Comparison of ENCODE assay signal across 8 cellular contexts in the genomic region with DNA sequence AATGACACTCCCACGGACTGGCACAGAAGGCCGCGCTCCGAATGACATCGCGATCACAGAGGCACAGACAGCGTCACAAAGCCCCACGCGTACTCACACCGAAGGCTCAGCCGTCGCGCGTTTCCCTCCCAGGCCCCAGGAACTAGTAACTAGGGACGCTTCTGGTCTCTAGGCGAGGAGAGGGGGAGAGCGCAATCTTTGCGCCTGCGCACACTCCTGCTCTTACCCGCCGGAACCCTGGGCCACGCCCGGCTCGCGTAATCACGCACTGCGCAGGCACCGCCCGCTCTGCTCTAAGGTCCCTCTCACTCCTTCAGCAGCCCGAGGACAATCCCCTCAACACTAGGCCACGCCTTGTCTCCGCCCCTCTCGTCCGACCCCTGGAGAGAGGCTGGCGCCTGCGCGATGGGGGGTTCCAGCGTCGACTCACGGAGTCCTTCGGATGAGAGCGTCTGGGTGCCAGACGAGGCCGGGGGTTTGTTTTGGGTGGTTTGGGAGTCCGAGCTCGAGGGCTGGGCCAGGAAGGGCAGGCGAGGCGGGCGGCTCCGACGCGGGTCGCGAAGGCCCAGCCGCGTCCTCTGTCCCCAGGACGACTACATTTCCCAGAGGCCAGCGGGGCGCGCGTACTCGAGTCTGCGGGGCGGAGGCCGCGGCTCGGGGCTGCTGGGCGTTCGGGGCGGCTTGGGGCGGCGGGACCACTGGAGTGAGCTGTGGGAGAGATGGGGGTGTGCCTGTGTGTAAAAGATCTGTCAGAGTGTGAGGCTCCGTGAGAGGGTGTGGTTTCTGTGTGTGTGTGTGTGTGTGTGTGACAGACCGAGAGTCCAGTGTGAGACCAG. TPM values are rescaled to one million over a fixed set of nuclear protein-coding genes. Genes with fewer than 3 reads are reported as not detected.
DNase-seq lines count a peak whose midpoint lies in the region; ATAC-seq, FAIRE-seq and TF ChIP-seq lines count a peak whose summit lies in the region.

A gene (plus strand): TSS at position 410 of the 836 bp plus-strand sequence. CDS start 3,717 bp downstream, outside the sequence.

- POLR2A ChIA-PET in WTC11 (lab: Charles Lee), result no interaction called here

- H3K27ac Mint-ChIP-seq in WTC11, result peak within 1 kb of the TSS; percentile 94

- FAIRE-seq in small intestine (lab: Jason Lieb, UNC), result no peak

- H3K9ac ChIP-seq in iPS-20b (ENCODE audit: low read depth, low read length), result no peak within 1 kb of the TSS

- peaks cover 4% of the 10 kb centered on the region for H3K4me1 Mint-ChIP-seq in WTC11

- H3K36me3 Mint-ChIP-seq in WTC11, result peaks cover 21% of the 10 kb centered on the region

- CTCF ChIA-PET in WTC11 (lab: Charles Lee), result no interaction called here

- peak within 1 kb of the TSS; percentile 95 for H3K27ac ChIP-seq in caudate nucleus (ENCODE audit: low read depth, low read length)
- no peak within 1 kb of the TSS for H3K27ac ChIP-seq in iPS-20b (ENCODE audit: low read length)
- peak within 1 kb of the TSS; percentile 12 to 97 for H3K27ac ChIP-seq in small intestine (ENCODE audit: low read depth in 1 of 2, low read length in 1 of 2)

- DNase-seq in D341Med (ENCODE audit: low spot score), result peak; percentile 99
- DNase-seq in NCI-H1092 (lab: John Stamatoyannopoulos, UW), result peak; percentile 96
- peak; percentile 91 for DNase-seq in WTC11 (ENCODE audit: low spot score)
- peak; percentile 74 to 99 (median 98) for DNase-seq in caudate nucleus (lab: John Stamatoyannopoulos, UW)
- DNase-seq in small intestine, result peak; percentile 87

- TF ChIP-seq CTCF in WTC11 (IDR thresholded peaks at IDR 0.05), result no peak

- H3K9me3 ChIP-seq in iPS-20b (ENCODE audit: insufficient read depth, low read depth, low read length), result peaks cover 92% of the 10 kb centered on the region
- no peaks in the 10 kb centered on the region for H3K9me3 ChIP-seq in small intestine (ENCODE audit: control insufficient read depth, low read depth)

- H3K27me3 Mint-ChIP-seq in WTC11 (ENCODE audit: low read depth), result peaks cover 4% of the 10 kb centered on the region

- peak; percentile 100 for ATAC-seq in WTC11
- no peak for ATAC-seq in GM21825 (IDR thresholded peaks at IDR 0.05; ENCODE audit: unreplicated experiment)
- no peak for ATAC-seq in GM18870 (IDR thresholded peaks at IDR 0.05; ENCODE audit: unreplicated experiment)

- H3K36me3 ChIP-seq in iPS-20b (ENCODE audit: insufficient read depth, low read depth, low read length), result no peaks in the 10 kb centered on the region
- no peaks in the 10 kb centered on the region for H3K36me3 ChIP-seq in small intestine (ENCODE audit: control insufficient read depth in 2 of 2, insufficient read depth in 2 of 2, low read length in 2 of 2)

- no peak within 1 kb of the TSS for H3K4me3 Mint-ChIP-seq in WTC11

- H3K4me3 ChIP-seq in iPS-20b (ENCODE audit: low read length) (peak within 1 kb of the TSS; percentile 14; the same call in 1 of the 2 replicates), small intestine (ENCODE audit: low read depth in 1 of 2, low read length in 2 of 2) (peak within 1 kb of the TSS; percentile 54 to 57)

- peaks cover 50% of the 10 kb centered on the region for H3K9me3 Mint-ChIP-seq in WTC11

- H3K4me1 ChIP-seq in iPS-20b (ENCODE audit: insufficient read depth, low read length), result no peaks in the 10 kb centered on the region
- no peaks in the 10 kb centered on the region for H3K4me1 ChIP-seq in small intestine (ENCODE audit: control insufficient read depth in 2 of 2, insufficient read depth in 1 of 2, low read depth in 1 of 2, low read length in 1 of 2)

- 4 to 8% (median 5%) methylated on average over 74 of the region's 74 CpGs for WGBS in small intestine, 3 donors

- H3K27me3 ChIP-seq in iPS-20b (ENCODE audit: insufficient read depth, low read length) (no peaks in the 10 kb centered on the region), small intestine (ENCODE audit: control insufficient read depth in 2 of 2, insufficient read depth in 2 of 2, low read length in 2 of 2) (no peaks in the 10 kb centered on the region)

TF ChIP-seq in WTC11, 78 proteins besides CTCF, POLR2A, EP300 and RAD21:
- TF ChIP-seq ESRRA (CRISPR knock-in tag; IDR thresholded peaks at IDR 0.05; ENCODE audit: borderline replicate concordance) (no peak), NR3C1 (CRISPR knock-in tag; conservative IDR thresholded peaks at IDR 0.05; ENCODE audit: low read depth) (no peak), SP1 (CRISPR knock-in tag; conservative IDR thresholded peaks at IDR 0.05) (peak; percentile 73), IRF2 (CRISPR knock-in tag; IDR thresholded peaks at IDR 0.05; ENCODE audit: borderline replicate concordance, low read depth) (no peak)
- TF ChIP-seq, protein P1, sequence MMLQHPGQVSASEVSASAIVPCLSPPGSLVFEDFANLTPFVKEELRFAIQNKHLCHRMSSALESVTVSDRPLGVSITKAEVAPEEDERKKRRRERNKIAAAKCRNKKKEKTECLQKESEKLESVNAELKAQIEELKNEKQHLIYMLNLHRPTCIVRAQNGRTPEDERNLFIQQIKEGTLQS (CRISPR knock-in tag; conservative IDR thresholded peaks at IDR 0.05), result no peak
- TF ChIP-seq, protein P2, sequence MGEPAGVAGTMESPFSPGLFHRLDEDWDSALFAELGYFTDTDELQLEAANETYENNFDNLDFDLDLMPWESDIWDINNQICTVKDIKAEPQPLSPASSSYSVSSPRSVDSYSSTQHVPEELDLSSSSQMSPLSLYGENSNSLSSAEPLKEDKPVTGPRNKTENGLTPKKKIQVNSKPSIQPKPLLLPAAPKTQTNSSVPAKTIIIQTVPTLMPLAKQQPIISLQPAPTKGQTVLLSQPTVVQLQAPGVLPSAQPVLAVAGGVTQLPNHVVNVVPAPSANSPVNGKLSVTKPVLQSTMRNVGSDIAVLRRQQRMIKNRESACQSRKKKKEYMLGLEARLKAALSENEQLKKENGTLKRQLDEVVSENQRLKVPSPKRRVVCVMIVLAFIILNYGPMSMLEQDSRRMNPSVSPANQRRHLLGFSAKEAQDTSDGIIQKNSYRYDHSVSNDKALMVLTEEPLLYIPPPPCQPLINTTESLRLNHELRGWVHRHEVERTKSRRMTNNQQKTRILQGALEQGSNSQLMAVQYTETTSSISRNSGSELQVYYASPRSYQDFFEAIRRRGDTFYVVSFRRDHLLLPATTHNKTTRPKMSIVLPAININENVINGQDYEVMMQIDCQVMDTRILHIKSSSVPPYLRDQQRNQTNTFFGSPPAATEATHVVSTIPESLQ (CRISPR knock-in tag; IDR thresholded peaks at IDR 0.05), result no peak

RNA-seq across cellular contexts. Expression of the gene that starts here (rescaled TPM):
- 0.98 to 1.5 TPM (median 1.5 TPM) in 3 replicates for total RNA-seq in WTC11 (2021)
- polyA plus RNA-seq in small intestine, result 1 to 10 TPM in 1 of 3 donors, under 1 TPM in 2; 0.22 to 1.6 (median 0.27) TPM
